In genomic region chr17:75352079-75352569, GRCh38 we compare ENCODE assay signal across 8 cellular contexts. TPM values are rescaled to one million over a fixed set of nuclear protein-coding genes. Genes with fewer than 3 reads are reported as not detected.
DNase-seq lines count a peak whose midpoint lies in the region; ATAC-seq and TF ChIP-seq lines count a peak whose summit lies in the region.

No MANE protein-coding gene starts in this region.

- peaks cover 27% of the 10 kb centered on the region for H3K36me3 ChIP-seq in DND-41 (ENCODE audit: insufficient read depth, low read length)
- H3K36me3 ChIP-seq in neural progenitor cell, result no peaks in the 10 kb centered on the region

- TF ChIP-seq CTCF in DND-41 (IDR thresholded peaks at IDR 0.05; ENCODE audit: borderline replicate concordance, extremely low read depth, low read length, poor library complexity, severe bottlenecking) (no peak), neural progenitor cell (IDR thresholded peaks at IDR 0.05) (no peak)

- no peak overlapping the region for H3K27ac Mint-ChIP-seq in neural progenitor cell

- no peak overlapping the region for H3K4me3 ChIP-seq in DND-41 (ENCODE audit: low read depth in 1 of 2, low read length in 2 of 2)
- H3K4me3 ChIP-seq in neural progenitor cell, result no peak overlapping the region

- H3K9me3 Mint-ChIP-seq in neural progenitor cell, result peaks cover 12% of the 10 kb centered on the region

- H3K4me1 ChIP-seq in DND-41 (ENCODE audit: insufficient read depth, low read length), result peaks cover 54% of the 10 kb centered on the region
- peaks cover 26% of the 10 kb centered on the region for H3K4me1 ChIP-seq in neural progenitor cell

- H3K27me3 ChIP-seq in DND-41 (ENCODE audit: insufficient read depth, low read length, poor library complexity) (no peaks in the 10 kb centered on the region), neural progenitor cell (no peaks in the 10 kb centered on the region)

- H3K9ac ChIP-seq in DND-41 (ENCODE audit: low read depth, low read length) (no peak overlapping the region), neural progenitor cell (no peak overlapping the region)

- H3K27ac ChIP-seq in DND-41 (ENCODE audit: low read length) (peak overlapping the region; percentile 57), caudate nucleus (ENCODE audit: low read depth, low read length) (no peak overlapping the region), neural progenitor cell (peak overlapping the region; percentile 13)

- H3K36me3 Mint-ChIP-seq in neural progenitor cell, result peaks cover 15% of the 10 kb centered on the region

- H3K4me3 Mint-ChIP-seq in neural progenitor cell, result peak overlapping the region; percentile 8

- H4K20me1 ChIP-seq in DND-41 (ENCODE audit: insufficient read depth, low read length) (peaks cover 60% of the 10 kb centered on the region), neural progenitor cell (ENCODE audit: low read depth) (peaks cover 61% of the 10 kb centered on the region)

- ATAC-seq in DND-41 (ENCODE audit: insufficient read depth, low read depth) (0 out of 3 replicates have a peak, but pooled peaks have one; percentile 29), GM18867 (IDR thresholded peaks at IDR 0.05; ENCODE audit: unreplicated experiment) (no peak)

- H3K79me2 ChIP-seq in DND-41 (ENCODE audit: insufficient read depth, low read length) (peaks cover 96% of the 10 kb centered on the region), neural progenitor cell (ENCODE audit: low read depth) (peaks cover 87% of the 10 kb centered on the region)

- H3K4me2 ChIP-seq in DND-41 (ENCODE audit: insufficient read depth, low read length) (no peak overlapping the region), neural progenitor cell (no peak overlapping the region)

- no peak overlapping the region for H2AFZ ChIP-seq in DND-41 (ENCODE audit: low read depth, low read length)
- no peak overlapping the region for H2AFZ ChIP-seq in neural progenitor cell (replicated peaks)

- peaks cover 34% of the 10 kb centered on the region for H3K4me1 Mint-ChIP-seq in neural progenitor cell

- no peak for DNase-seq in DND-41
- peak; percentile 30 for DNase-seq in MV-4-11 (lab: John Stamatoyannopoulos, UW)
- DNase-seq in caudate nucleus (lab: John Stamatoyannopoulos, UW), result peak in 45 of 61 donors; percentile 5 to 85 (median 39)
- DNase-seq in neural progenitor cell (ENCODE audit: low spot score), result peak; percentile 21
- DNase-seq in occipital lobe (lab: John Stamatoyannopoulos, UW), result no peak
- DNase-seq in amniotic stem cell (lab: John Stamatoyannopoulos, UW), result no peak
- DNase-seq in cortex of kidney (lab: John Stamatoyannopoulos, UW), result no peak

- H3K27me3 Mint-ChIP-seq in neural progenitor cell (ENCODE audit: insufficient read depth, low read depth), result peaks cover 3% of the 10 kb centered on the region

- H3K9me3 ChIP-seq in DND-41 (ENCODE audit: insufficient read depth, low read length, severe bottlenecking) (no peaks in the 10 kb centered on the region), neural progenitor cell (ENCODE audit: low read depth) (no peaks in the 10 kb centered on the region)

- peaks cover 40% of the 10 kb centered on the region for H3F3A ChIP-seq in neural progenitor cell (ENCODE audit: low read depth)

RNA-seq across cellular contexts. Expression of gene GRB2, which starts 53.4 kb away (rescaled TPM):
- total RNA-seq in neural progenitor cell (ENCODE audit: low replicate concordance) (71.0 and 72.5 TPM in 2 replicates), occipital lobe (125 TPM)

Comparison
In these comparisons a context has a peak if more than half of its experiments do, and no peak if none do; other contexts are left out.
1. DNase-seq: peak in MV-4-11 (single experiment), caudate nucleus (45 of 61) and neural progenitor cell (single experiment); none in DND-41 (single experiment), occipital lobe (single experiment), amniotic stem cell (single experiment) and cortex of kidney (single experiment).